ENCODE assay signal across 15 cellular contexts in the genomic region with DNA sequence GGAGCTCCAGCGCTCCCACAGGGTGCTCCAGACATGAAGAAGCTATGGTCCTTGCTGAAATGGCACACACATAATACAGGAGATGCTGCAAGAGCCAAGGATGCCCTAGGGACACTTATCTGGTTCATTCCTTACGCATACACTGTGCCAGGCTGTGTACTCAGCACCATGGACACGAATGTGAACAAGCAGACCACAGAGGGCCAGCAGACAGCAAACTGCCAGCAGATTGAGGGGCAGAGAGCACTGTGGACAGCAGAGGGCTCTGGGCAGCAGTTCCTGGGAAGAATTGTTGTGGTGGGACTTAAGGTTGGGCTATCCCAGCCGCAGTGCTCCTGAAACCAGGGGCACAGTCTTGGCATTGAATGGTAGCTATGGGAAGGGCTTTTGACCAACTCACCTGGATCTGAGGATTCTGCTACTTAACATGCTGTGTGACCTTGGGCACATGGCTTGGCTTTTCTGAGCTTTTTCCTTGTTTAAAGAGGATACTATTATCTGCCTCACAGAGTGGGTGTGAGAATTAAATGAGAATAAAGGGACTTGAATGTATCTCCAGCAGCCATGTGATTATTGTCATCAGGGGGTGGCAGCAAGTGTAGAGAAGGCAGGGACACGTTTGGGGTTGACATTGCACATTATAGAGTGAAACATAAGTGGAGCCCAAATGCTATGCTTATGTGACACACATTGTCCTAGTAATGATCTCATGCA. TPM values are rescaled to one million over a fixed set of nuclear protein-coding genes. Genes with fewer than 3 reads are reported as not detected.
DNase-seq lines count a peak whose midpoint lies in the region; FAIRE-seq and TF ChIP-seq lines count a peak whose summit lies in the region.
"Had no signal": no experiment of that assay in that cellular context is flagged by ENCODE, and none has a peak within 500 bp of the region (broad histone marks: within the 10 kb centered on the region; RNA-seq: fewer than 3 reads in every experiment).

No MANE protein-coding gene starts in this region.

- H3K4me1 Mint-ChIP-seq in astrocyte (ENCODE audit: low read depth, unreplicated experiment), result peaks cover 10% of the 10 kb centered on the region

- no peaks in the 10 kb centered on the region for H3K79me2 ChIP-seq in astrocyte (ENCODE audit: insufficient read depth, low read length)

- no peak overlapping the region for H3K4me3 ChIP-seq in AG04449 (ENCODE audit: low read depth, low read length)
- no peak overlapping the region for H3K4me3 ChIP-seq in astrocyte (ENCODE audit: insufficient read depth, low read depth, low read length)
- H3K4me3 ChIP-seq: coronary artery, vagina had no signal

- no peak for FAIRE-seq in astrocyte (lab: Jason Lieb, UNC)
- FAIRE-seq: GM12892 had no signal

- no peaks in the 10 kb centered on the region for H3K36me3 ChIP-seq in astrocyte (ENCODE audit: insufficient read depth, low read length)
- H3K36me3 ChIP-seq: vagina had no signal

- peaks cover 8% of the 10 kb centered on the region for H3K4me1 ChIP-seq in astrocyte (ENCODE audit: insufficient read depth, low read length)
- H3K4me1 ChIP-seq: vagina had no signal

- no peaks in the 10 kb centered on the region for H3K9me3 ChIP-seq in astrocyte (ENCODE audit: insufficient read depth, low read depth, low read length)
- H3K9me3 ChIP-seq: vagina had no signal

- no peak overlapping the region for H3K4me3 Mint-ChIP-seq in astrocyte (ENCODE audit: unreplicated experiment)
- H3K4me3 Mint-ChIP-seq: activated naive CD8-positive, alpha-beta T cell treated with anti-CD3 and anti-CD28 coated beads for 36 hours; mesothelial cell of epicardium had no signal

- H3K9ac ChIP-seq in astrocyte (ENCODE audit: low read length), result no peak overlapping the region

- peaks cover 4% of the 10 kb centered on the region for H3K27me3 ChIP-seq in astrocyte (ENCODE audit: insufficient read depth, low read length)
- H3K27me3 ChIP-seq: vagina had no signal

- no peak overlapping the region for H3K27ac ChIP-seq in astrocyte (ENCODE audit: low read depth, low read length)
- H3K27ac ChIP-seq in substantia nigra (ENCODE audit: low read depth, low read length, poor library complexity, severe bottlenecking), result no peak overlapping the region
- H3K27ac ChIP-seq: coronary artery, HL-60, vagina had no signal

- peak overlapping the region; percentile 26 for H3K4me2 ChIP-seq in astrocyte (ENCODE audit: low read length)

- no peaks in the 10 kb centered on the region for H4K20me1 ChIP-seq in astrocyte (ENCODE audit: insufficient read depth, low read length)

- peak; percentile 10 for TF ChIP-seq CTCF in AG04449 (IDR thresholded peaks at IDR 0.05; ENCODE audit: insufficient read depth, low read length, missing control alignments)
- no peak for TF ChIP-seq CTCF in astrocyte (IDR thresholded peaks at IDR 0.05; ENCODE audit: insufficient read depth, low read depth, low read length)

- H3K9me3 Mint-ChIP-seq in astrocyte (ENCODE audit: unreplicated experiment), result peaks cover 2% of the 10 kb centered on the region
- H3K9me3 Mint-ChIP-seq: mesothelial cell of epicardium had no signal

- DNase-seq in AG04449 (ENCODE audit: low read depth, low spot score) (no peak), NCI-H1417 (lab: John Stamatoyannopoulos, UW) (peak in 2 of 3 experiments; percentile 71 to 88), astrocyte (ENCODE audit: low read depth) (no peak), hepatic stellate cell (ENCODE audit: low spot score) (peak; percentile 21), COR-L47 (lab: John Stamatoyannopoulos, UW) (no peak), substantia nigra (lab: John Stamatoyannopoulos, UW) (no peak), NAMALWA (ENCODE audit: low spot score) (no peak)
- DNase-seq in activated CD4-positive, alpha-beta T cell treated with anti-CD3 and anti-CD28 coated beads for 48 hours, result no peak
- DNase-seq: activated naive CD8-positive, alpha-beta T cell treated with anti-CD3 and anti-CD28 coated beads for 36 hours; SHP77 had no signal

- no peaks in the 10 kb centered on the region for H3K27me3 Mint-ChIP-seq in astrocyte (ENCODE audit: low read depth, unreplicated experiment)
- H3K27me3 Mint-ChIP-seq: activated naive CD8-positive, alpha-beta T cell treated with anti-CD3 and anti-CD28 coated beads for 36 hours had no signal

- H2AFZ ChIP-seq in astrocyte (ENCODE audit: low read depth, low read length), result no peak overlapping the region

- POLR2A ChIA-PET in AG04449 (lab: Yijun Ruan, JAX), result no interaction called here

- peaks cover 1% of the 10 kb centered on the region for H3K36me3 Mint-ChIP-seq in astrocyte (ENCODE audit: low read depth, unreplicated experiment)
- H3K36me3 Mint-ChIP-seq: mesothelial cell of epicardium had no signal

- CTCF ChIA-PET in AG04449 (lab: Yijun Ruan, JAX), result interaction anchor here (0.8 to 1.6 kb wide), 2 partner anchors 16 to 70 kb away, joined by 3 to 4 read pairs; no protein-coding TSS in a partner anchor

- H3K27ac Mint-ChIP-seq in astrocyte (ENCODE audit: unreplicated experiment), result no peak overlapping the region
- H3K27ac Mint-ChIP-seq: activated naive CD8-positive, alpha-beta T cell treated with anti-CD3 and anti-CD28 coated beads for 36 hours; mesothelial cell of epicardium had no signal

RNA-seq across cellular contexts. Expression of gene PPARGC1B, which starts 30.0 kb away (rescaled TPM):
- 3.8 and 4.2 TPM in 2 replicates for total RNA-seq in astrocyte

Comparison
In these comparisons a context has a peak if more than half of its experiments do, and no peak if none do; other contexts are left out.
1. DNase-seq: peak in NCI-H1417 (2 of 3) and hepatic stellate cell (single experiment); none in AG04449 (single experiment), astrocyte (single experiment), COR-L47 (single experiment), substantia nigra (0 of 49), activated CD4-positive, alpha-beta T cell treated with anti-CD3 and anti-CD28 coated beads for 48 hours (single experiment) and NAMALWA (single experiment).